In genomic region chr1:228849011-228849541, GRCh38 we compare ENCODE assay signal across 10 cellular contexts.
DNase-seq lines count a peak whose midpoint lies in the region; ATAC-seq and TF ChIP-seq lines count a peak whose summit lies in the region.
"Had no signal": no experiment of that assay in that cellular context is flagged by ENCODE, and none has a peak within 500 bp of the region (broad histone marks: within the 10 kb centered on the region; RNA-seq: fewer than 3 reads in every experiment).

No MANE protein-coding gene starts in this region.

- in situ Hi-C loops in KBM-7 (cut with MboI; ENCODE audit: low pct_unique_long_range_greater_than_20kb, low sequenced_read_pairs) = no loop called here

- ATAC-seq in HG03135 (IDR thresholded peaks at IDR 0.05; ENCODE audit: unreplicated experiment) = peak; percentile 80

- H3K27ac ChIP-seq in VCaP = peak overlapping the region; percentile 24; the same call in 1 of the 2 replicates
- H3K27ac ChIP-seq in substantia nigra (ENCODE audit: low read depth, low read length, poor library complexity, severe bottlenecking) = peak overlapping the region; percentile 8
- H3K27ac ChIP-seq: spleen had no signal

- no peak for TF ChIP-seq CTCF in VCaP (conservative IDR thresholded peaks at IDR 0.05)

- DNase-seq in NCI-H748 (lab: John Stamatoyannopoulos, UW; ENCODE audit: unreplicated experiment) = peak; percentile 65
- no peak for DNase-seq in NCI-H748 treated with DMSO at 0.1 percent for 48 hours (lab: John Stamatoyannopoulos, UW)
- DNase-seq in substantia nigra (lab: John Stamatoyannopoulos, UW) = no peak
- no peak for DNase-seq in KBM-7
- no peak for DNase-seq in T1000 (lab: John Stamatoyannopoulos, UW)
- no peak for DNase-seq in amygdala (lab: John Stamatoyannopoulos, UW)
- DNase-seq: NCI-H2081, spleen had no signal
